15 cellular contexts compared by ENCODE assay signal in the genomic region with DNA sequence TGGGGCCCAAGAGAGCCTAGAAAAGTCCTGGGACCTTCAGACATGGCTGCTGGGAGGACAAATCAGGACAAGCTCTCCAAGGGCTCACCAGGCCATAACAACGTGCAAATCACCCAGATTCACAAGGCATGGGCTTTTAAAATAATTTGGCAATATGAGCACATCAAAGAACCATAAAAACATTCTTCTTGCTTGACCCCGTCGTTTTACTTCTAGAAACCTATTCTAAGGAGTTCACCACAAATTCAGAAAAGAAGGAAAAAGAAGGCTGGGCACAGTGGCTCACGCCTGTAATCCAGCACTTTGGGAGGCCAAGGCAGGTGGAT. TPM values are rescaled to one million over a fixed set of nuclear protein-coding genes. Genes with fewer than 3 reads are reported as not detected.
DNase-seq lines count a peak whose midpoint lies in the region; ATAC-seq and TF ChIP-seq lines count a peak whose summit lies in the region.
"Had no signal": no experiment of that assay in that cellular context is flagged by ENCODE, and none has a peak within 500 bp of the region (broad histone marks: within the 10 kb centered on the region; RNA-seq: fewer than 3 reads in every experiment).

No MANE protein-coding gene starts in this region.

- H3K9me3 ChIP-seq in CD8-positive, alpha-beta T cell (ENCODE audit: low read length), result no peaks in the 10 kb centered on the region
- H3K9me3 ChIP-seq in Panc1 (ENCODE audit: control insufficient read depth, insufficient read depth, low read depth, low read length), result no peaks in the 10 kb centered on the region
- H3K9me3 ChIP-seq: prostate gland had no signal

- in situ Hi-C loops in Panc1 (cut with HindIII; ENCODE audit: low pct_unique_long_range_greater_than_20kb, low sequenced_read_pairs), result no loop called here

- H3K4me1 ChIP-seq in CD8-positive, alpha-beta T cell (ENCODE audit: insufficient read depth, low read length), result peaks cover 4% of the 10 kb centered on the region
- H3K4me1 ChIP-seq in Panc1 (ENCODE audit: control insufficient read depth, insufficient read depth, low read length), result no peaks in the 10 kb centered on the region
- H3K4me1 ChIP-seq: prostate gland had no signal

- BruUV-seq in Panc1 (replicated peaks; lab: Mats Ljungman, UMichigan), result no TSS peak

- H3K27ac ChIP-seq in CD8-positive, alpha-beta T cell (ENCODE audit: low read depth, low read length), result no peak overlapping the region
- H3K27ac ChIP-seq in Panc1 (ENCODE audit: low read length), result no peak overlapping the region
- H3K27ac ChIP-seq: prostate gland had no signal

- CTCF ChIA-PET in activated naive CD4-positive, alpha-beta T cell treated with anti-CD3 and anti-CD28 coated beads for 36 hours (lab: Charles Lee), result interaction anchor here (0.6 to 5.0 kb wide), 18 partner anchors 8 to 227 kb away, joined by 3 to 126 read pairs (median 4); partner anchors contain the start of genes MT1X and MT2A
- CTCF ChIA-PET in CD8-positive, alpha-beta T cell (lab: Charles Lee), result interaction anchor here (0.6 to 4.0 kb wide), 43 partner anchors 9 to 388 kb away, joined by 3 to 129 read pairs (median 6); partner anchors contain the start of genes MT1E, MT1X and MT4
- CTCF ChIA-PET in Panc1 (lab: Charles Lee), result no interaction called here

- no peak for TF ChIP-seq CTCF in CD8-positive, alpha-beta T cell (IDR thresholded peaks at IDR 0.05)
- peak; percentile 28 for TF ChIP-seq CTCF in Panc1 (IDR thresholded peaks at IDR 0.05)

- POLR2A ChIA-PET in CD8-positive, alpha-beta T cell (lab: Charles Lee), result interaction anchor here (1.1 to 3.0 kb wide), 3 partner anchors 125 to 141 kb away, joined by 3 to 11 read pairs (median 8); no protein-coding TSS in a partner anchor
- POLR2A ChIA-PET in Panc1 (lab: Charles Lee), result no interaction called here

- no peak for ATAC-seq in CD8-positive, alpha-beta T cell
- ATAC-seq in Panc1, result no peak
- ATAC-seq in GM21529 (IDR thresholded peaks at IDR 0.05; ENCODE audit: unreplicated experiment), result no peak

- H3K27ac Mint-ChIP-seq in activated naive CD4-positive, alpha-beta T cell treated with anti-CD3 and anti-CD28 coated beads for 36 hours, result peak overlapping the region; percentile 30
- H3K27ac Mint-ChIP-seq in CD8-positive, alpha-beta T cell, result peak overlapping the region; percentile 72

- no peaks in the 10 kb centered on the region for H3K36me3 ChIP-seq in CD8-positive, alpha-beta T cell (ENCODE audit: insufficient read depth, low read length)
- no peaks in the 10 kb centered on the region for H3K36me3 ChIP-seq in Panc1 (ENCODE audit: control insufficient read depth, insufficient read depth, low read length)
- H3K36me3 ChIP-seq: prostate gland had no signal

- H3K4me3 ChIP-seq in CD8-positive, alpha-beta T cell (ENCODE audit: low read depth, low read length), result no peak overlapping the region
- no peak overlapping the region for H3K4me3 ChIP-seq in Panc1 (ENCODE audit: low read depth in 2 of 2, low read length in 2 of 2)
- H3K4me3 ChIP-seq: prostate gland had no signal

- no peaks in the 10 kb centered on the region for H3K36me3 Mint-ChIP-seq in activated naive CD4-positive, alpha-beta T cell treated with anti-CD3 and anti-CD28 coated beads for 36 hours (ENCODE audit: low read depth)
- no peaks in the 10 kb centered on the region for H3K36me3 Mint-ChIP-seq in CD8-positive, alpha-beta T cell

- H3K4me1 Mint-ChIP-seq in activated naive CD4-positive, alpha-beta T cell treated with anti-CD3 and anti-CD28 coated beads for 36 hours (ENCODE audit: low read depth), result peaks cover 4% of the 10 kb centered on the region
- H3K4me1 Mint-ChIP-seq in CD8-positive, alpha-beta T cell (ENCODE audit: low read depth), result peaks cover 8% of the 10 kb centered on the region
- H3K4me1 Mint-ChIP-seq: neural crest cell had no signal

- no peaks in the 10 kb centered on the region for H3K27me3 ChIP-seq in CD8-positive, alpha-beta T cell (ENCODE audit: insufficient read depth, low read length)
- H3K27me3 ChIP-seq in Panc1 (ENCODE audit: control insufficient read depth, insufficient read depth, low read length), result no peaks in the 10 kb centered on the region

- peaks cover 8% of the 10 kb centered on the region for H3K9me3 Mint-ChIP-seq in activated naive CD4-positive, alpha-beta T cell treated with anti-CD3 and anti-CD28 coated beads for 36 hours
- peaks cover 5% of the 10 kb centered on the region for H3K9me3 Mint-ChIP-seq in CD8-positive, alpha-beta T cell

- intact Hi-C loops in activated naive CD4-positive, alpha-beta T cell treated with anti-CD3 and anti-CD28 coated beads for 36 hours (cut with micrococcal nuclease), result loop anchor here (1.0 to 5.0 kb wide), 6 partner anchors 23 to 290 kb away; partner anchors contain the start of genes MT1X and SLC12A3
- intact Hi-C loops in CD8-positive, alpha-beta T cell (cut with DNase I, micrococcal nuclease), result loop anchor here (1.0 to 10.0 kb wide), 13 partner anchors 31 to 632 kb away; partner anchors contain the start of genes BBS2 (in 1 of the 2) and MT2A (in 1 of the 2)
- intact Hi-C loops in Panc1 (cut with micrococcal nuclease; ENCODE audit: unreplicated experiment), result no loop called here

- H3K4me3 Mint-ChIP-seq in activated naive CD4-positive, alpha-beta T cell treated with anti-CD3 and anti-CD28 coated beads for 36 hours, result no peak overlapping the region
- no peak overlapping the region for H3K4me3 Mint-ChIP-seq in CD8-positive, alpha-beta T cell
- H3K4me3 Mint-ChIP-seq: neural crest cell had no signal

- no peak for DNase-seq in activated naive CD4-positive, alpha-beta T cell treated with anti-CD3 and anti-CD28 coated beads for 36 hours
- DNase-seq in activated naive CD4-positive, alpha-beta T cell treated with anti-CD3 and anti-CD28 coated beads, Interleukin-2, amount 50 U/mL, for 16 hours, result no peak
- no peak for DNase-seq in CD8-positive, alpha-beta T cell
- DNase-seq in Panc1 (ENCODE audit: low read depth, low spot score) (no peak), mesenteric fat pad (ENCODE audit: low spot score) (peak; percentile 39), amygdala (lab: John Stamatoyannopoulos, UW) (no peak), anterior cingulate cortex (lab: John Stamatoyannopoulos, UW) (no peak)

- no peaks in the 10 kb centered on the region for H3K27me3 Mint-ChIP-seq in activated naive CD4-positive, alpha-beta T cell treated with anti-CD3 and anti-CD28 coated beads for 36 hours (ENCODE audit: low read depth)
- H3K27me3 Mint-ChIP-seq in CD8-positive, alpha-beta T cell (ENCODE audit: low read depth), result no peaks in the 10 kb centered on the region

RNA-seq across cellular contexts. Expression of gene MT3, which starts 12.1 kb away (rescaled TPM):
- 1 to 10 TPM in 1 of 2 experiments, under 1 TPM in 1; 0.64 to 1.6 TPM for total RNA-seq in activated naive CD4-positive, alpha-beta T cell treated with anti-CD3 and anti-CD28 coated beads for 36 hours
- total RNA-seq in CD8-positive, alpha-beta T cell, result 1 to 10 TPM in 1 of 2 experiments, under 1 TPM in 1; 1.00 to 1.8 TPM
- total RNA-seq in Panc1 (2021; ENCODE audit: unreplicated experiment) (not detected), mesenteric fat pad (not detected)
- not detected for polyA plus RNA-seq in Panc1 (2012; ENCODE audit: insufficient read length)
- total RNA-seq: astrocyte, dermis microvascular lymphatic vessel endothelial cell, neural crest cell had no signal
- polyA plus RNA-seq: AG04450 had no signal

RNA-seq across cellular contexts. Expression of gene MT4, which starts 12.4 kb away (rescaled TPM):
- total RNA-seq in activated naive CD4-positive, alpha-beta T cell treated with anti-CD3 and anti-CD28 coated beads for 36 hours, result not detected
- not detected for total RNA-seq in CD8-positive, alpha-beta T cell
- not detected for total RNA-seq in Panc1 (2021; ENCODE audit: unreplicated experiment)
- polyA plus RNA-seq in Panc1 (2012; ENCODE audit: insufficient read length), result not detected
- total RNA-seq in mesenteric fat pad, result not detected
- total RNA-seq: astrocyte, dermis microvascular lymphatic vessel endothelial cell, neural crest cell, prostate gland, Right ventricle myocardium superior, ureter had no signal
- polyA plus RNA-seq: AG04450 had no signal

RNA-seq across cellular contexts. Expression of gene MT2A, which starts 31.1 kb away (rescaled TPM):
- 100 to 1,000 TPM in 1 of 2 experiments, 10 to 100 TPM in 1; 95.7 to 130 TPM for total RNA-seq in activated naive CD4-positive, alpha-beta T cell treated with anti-CD3 and anti-CD28 coated beads for 36 hours
- total RNA-seq in CD8-positive, alpha-beta T cell, result 10 to 100 TPM; 71.0 to 95.7 TPM
- 673 TPM for total RNA-seq in Panc1 (2021; ENCODE audit: unreplicated experiment)
- 986 TPM for polyA plus RNA-seq in Panc1 (2012; ENCODE audit: insufficient read length)
- total RNA-seq in mesenteric fat pad, result 2,392 TPM

RNA-seq across cellular contexts. Expression of gene MT1E, which starts 48.3 kb away (rescaled TPM):
- total RNA-seq in activated naive CD4-positive, alpha-beta T cell treated with anti-CD3 and anti-CD28 coated beads for 36 hours, result 10 to 100 TPM; 12.2 to 12.4 TPM
- total RNA-seq in CD8-positive, alpha-beta T cell, result 1 to 10 TPM; 3.0 to 5.5 TPM
- total RNA-seq in Panc1 (2021; ENCODE audit: unreplicated experiment) (170 TPM), mesenteric fat pad (410 TPM)
- 297 TPM for polyA plus RNA-seq in Panc1 (2012; ENCODE audit: insufficient read length)

RNA-seq across cellular contexts. Expression of gene MT1M, which starts 55.2 kb away (rescaled TPM):
- total RNA-seq in activated naive CD4-positive, alpha-beta T cell treated with anti-CD3 and anti-CD28 coated beads for 36 hours, result not detected
- total RNA-seq in CD8-positive, alpha-beta T cell, result not detected
- total RNA-seq in Panc1 (2021; ENCODE audit: unreplicated experiment), result 1.8 TPM
- 6.2 TPM for polyA plus RNA-seq in Panc1 (2012; ENCODE audit: insufficient read length)
- 367 TPM for total RNA-seq in mesenteric fat pad
- total RNA-seq: astrocyte, neural crest cell had no signal
